16 cellular contexts compared by ENCODE assay signal in genomic region chr3:38477057-38477820, GRCh38. TPM values are rescaled to one million over a fixed set of nuclear protein-coding genes. Genes with fewer than 3 reads are reported as not detected.
DNase-seq lines count a peak whose midpoint lies in the region; ATAC-seq and TF ChIP-seq lines count a peak whose summit lies in the region.
"Had no signal": no experiment of that assay in that cellular context is flagged by ENCODE, and none has a peak within 500 bp of the region (broad histone marks: within the 10 kb centered on the region; RNA-seq: fewer than 3 reads in every experiment).

No MANE protein-coding gene starts in this region.

- no peak for DNase-seq in stimulated activated naive CD8-positive, alpha-beta T cell treated with anti-CD3 and anti-CD28 coated beads, Interleukin-15, amount 100 ng/mL, for 72 hours
- DNase-seq in stimulated activated naive CD8-positive, alpha-beta T cell treated with anti-CD3 and anti-CD28 coated beads, Interleukin-15, Interleukin-2, amounts not matched to agents 100 U/mL and 50 U/mL, for 24 hours = no peak
- DNase-seq in endodermal cell = no peak
- peak; percentile 80 for DNase-seq in osteocyte (ENCODE audit: extremely low spot score, unreplicated experiment)
- DNase-seq in stimulated activated CD4-positive, alpha-beta T cell treated with anti-CD3 and anti-CD28 coated beads, Interleukin-4, amount 100 ng/mL, for 1 hour = no peak
- DNase-seq in NCI-H187 treated with DMSO at 0.1 percent for 48 hours (lab: John Stamatoyannopoulos, UW) = no peak
- DNase-seq: C1 segment of cervical spinal cord; CD4-positive, CD25-positive, alpha-beta regulatory T cell; CD8-positive, alpha-beta memory T cell; COR-L47; GDM1; H7; IMR-90 had no signal

- no peaks in the 10 kb centered on the region for H3K27me3 ChIP-seq in endodermal cell (ENCODE audit: control insufficient read depth, insufficient read depth, low read length, poor library complexity, severe bottlenecking)

- H3K36me3 ChIP-seq in endodermal cell (ENCODE audit: control insufficient read depth, insufficient read depth, low read length) = peaks cover 39% of the 10 kb centered on the region

- H3K27me3 Mint-ChIP-seq in stimulated activated naive CD8-positive, alpha-beta T cell treated with anti-CD3 and anti-CD28 coated beads, Interleukin-15, amount 100 ng/mL, for 72 hours = no peaks in the 10 kb centered on the region
- H3K27me3 Mint-ChIP-seq in endodermal cell (ENCODE audit: insufficient read depth) = no peaks in the 10 kb centered on the region
- no peaks in the 10 kb centered on the region for H3K27me3 Mint-ChIP-seq in osteocyte (ENCODE audit: unreplicated experiment)
- H3K27me3 Mint-ChIP-seq: B cell; CD4-positive, CD25-positive, alpha-beta regulatory T cell; CD8-positive, alpha-beta memory T cell had no signal

- H3K36me3 Mint-ChIP-seq in endodermal cell (ENCODE audit: low read depth) (peaks cover 36% of the 10 kb centered on the region), osteocyte (ENCODE audit: unreplicated experiment) (peaks cover 11% of the 10 kb centered on the region)

- H3K27ac Mint-ChIP-seq in stimulated activated naive CD8-positive, alpha-beta T cell treated with anti-CD3 and anti-CD28 coated beads, Interleukin-15, amount 100 ng/mL, for 72 hours = peak overlapping the region in 1 of 2 donors; percentile 78
- H3K27ac Mint-ChIP-seq in endodermal cell (peak overlapping the region; percentile 44), osteocyte (ENCODE audit: unreplicated experiment) (no peak overlapping the region)
- H3K27ac Mint-ChIP-seq: B cell, GM23338 had no signal

- H3K9ac ChIP-seq in endodermal cell (ENCODE audit: extremely low read depth, low read length, poor library complexity, severe bottlenecking) = no peak overlapping the region

- no peaks in the 10 kb centered on the region for H3K4me1 ChIP-seq in endodermal cell (ENCODE audit: control insufficient read depth, insufficient read depth, low read length)

- WGBS in endodermal cell (ENCODE audit: insufficient coverage in 1 of 2, insufficient read length in 1 of 2), 2 experiments = 98% methylated on average over 13 to 21 of the region's 21 CpGs

- H3K4me1 Mint-ChIP-seq in stimulated activated naive CD8-positive, alpha-beta T cell treated with anti-CD3 and anti-CD28 coated beads, Interleukin-15, amount 100 ng/mL, for 72 hours = peaks cover 15% of the 10 kb centered on the region
- peaks cover 13% of the 10 kb centered on the region for H3K4me1 Mint-ChIP-seq in endodermal cell
- peaks cover 9% of the 10 kb centered on the region for H3K4me1 Mint-ChIP-seq in osteocyte (ENCODE audit: unreplicated experiment)
- H3K4me1 Mint-ChIP-seq: B cell had no signal

- H3K4me3 ChIP-seq in endodermal cell (ENCODE audit: low read length) = no peak overlapping the region
- H3K4me3 ChIP-seq: GM23338 had no signal

- no peak overlapping the region for H3K27ac ChIP-seq in endodermal cell (ENCODE audit: low read depth, low read length)

- H3K9me3 Mint-ChIP-seq in stimulated activated naive CD8-positive, alpha-beta T cell treated with anti-CD3 and anti-CD28 coated beads, Interleukin-15, amount 100 ng/mL, for 72 hours = no peaks in the 10 kb centered on the region
- H3K9me3 Mint-ChIP-seq in endodermal cell (no peaks in the 10 kb centered on the region), osteocyte (ENCODE audit: unreplicated experiment) (no peaks in the 10 kb centered on the region)
- H3K9me3 Mint-ChIP-seq: CD4-positive, CD25-positive, alpha-beta regulatory T cell; CD8-positive, alpha-beta memory T cell had no signal

- no peaks in the 10 kb centered on the region for H3K9me3 ChIP-seq in endodermal cell (ENCODE audit: control insufficient read depth, low read length)

- H3K4me3 Mint-ChIP-seq in stimulated activated naive CD8-positive, alpha-beta T cell treated with anti-CD3 and anti-CD28 coated beads, Interleukin-15, amount 100 ng/mL, for 72 hours = no peak overlapping the region
- H3K4me3 Mint-ChIP-seq in endodermal cell = no peak overlapping the region
- H3K4me3 Mint-ChIP-seq in osteocyte (ENCODE audit: unreplicated experiment) = no peak overlapping the region
- H3K4me3 Mint-ChIP-seq: B cell; CD4-positive, CD25-positive, alpha-beta regulatory T cell; CD8-positive, alpha-beta memory T cell; GM23338 had no signal

- peak; percentile 13 for ATAC-seq in stimulated activated naive CD8-positive, alpha-beta T cell treated with anti-CD3 and anti-CD28 coated beads, Interleukin-15, amount 100 ng/mL, for 72 hours
- no peak for ATAC-seq in stimulated activated naive CD8-positive, alpha-beta T cell treated with anti-CD3 and anti-CD28 coated beads, Interleukin-15, Interleukin-2, amounts not matched to agents 100 U/mL and 50 U/mL, for 24 hours
- ATAC-seq in GM21737 (IDR thresholded peaks at IDR 0.05; ENCODE audit: unreplicated experiment) = no peak
- ATAC-seq: GM23338 had no signal

- no peak for TF ChIP-seq CTCF in endodermal cell (conservative IDR thresholded peaks at IDR 0.05)
- no peak for TF ChIP-seq CTCF in osteocyte (IDR thresholded peaks at IDR 0.05)

RNA-seq across cellular contexts. Expression of gene EXOG, which starts 18.9 kb away (rescaled TPM):
- total RNA-seq in endodermal cell (10 to 100 TPM; 11.9 to 13.8 TPM), osteocyte (17.9 and 18.4 TPM in 2 replicates)
- 14.8 TPM for polyA plus RNA-seq in endodermal cell (2013, experiment 1 of 2)
- polyA plus RNA-seq in endodermal cell (2013, experiment 2 of 2) = 13.3 TPM

RNA-seq across cellular contexts. Expression of gene ACVR2B, which starts 23.5 kb away (rescaled TPM):
- 100 to 1,000 TPM; 108 to 112 TPM for total RNA-seq in endodermal cell
- polyA plus RNA-seq in endodermal cell (2013, experiment 1 of 2) = 41.1 TPM
- polyA plus RNA-seq in endodermal cell (2013, experiment 2 of 2) = 43.0 TPM
- 9.4 and 10.3 TPM in 2 replicates for total RNA-seq in osteocyte
